ENCODE assay signal across 8 cellular contexts in the genomic region with DNA sequence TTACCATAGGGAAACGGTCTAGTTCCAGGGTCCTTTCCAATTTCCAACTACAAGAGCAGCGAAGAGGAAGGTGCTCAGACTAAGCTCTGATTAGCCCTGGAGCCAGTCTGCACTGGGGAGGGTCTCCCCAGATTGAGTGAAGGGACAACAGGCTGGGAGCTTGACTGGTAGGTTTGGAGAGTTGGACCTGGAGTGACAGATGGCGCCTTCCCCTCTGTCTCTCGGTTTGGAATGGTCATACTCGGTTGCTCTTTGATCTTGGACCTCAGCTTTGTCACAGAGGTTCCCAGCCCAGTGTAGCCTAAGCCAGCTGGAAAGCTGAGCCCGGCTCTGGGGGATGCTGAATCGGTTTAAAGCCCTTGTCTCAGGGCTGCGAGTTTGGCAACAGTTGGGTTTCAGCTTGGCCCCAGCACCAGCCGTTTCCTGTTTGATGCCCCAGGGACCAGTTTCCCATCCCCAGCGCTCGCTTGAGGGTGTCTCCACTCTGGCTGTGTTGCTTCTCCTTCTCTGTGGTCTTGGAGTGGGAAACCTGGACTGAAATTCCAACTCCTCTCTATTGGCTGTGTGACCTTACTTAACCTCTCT. TPM values are rescaled to one million over a fixed set of nuclear protein-coding genes. Genes with fewer than 3 reads are reported as not detected.
A peak's percentile ranks its signal among the peaks of the same experiment; 100 is the strongest.
DNase-seq lines count a peak whose midpoint lies in the region; ATAC-seq, FAIRE-seq and TF ChIP-seq lines count a peak whose summit lies in the region.

No MANE protein-coding gene starts in this region.

- peaks cover 27% of the 10 kb centered on the region for H4K20me1 ChIP-seq in DOHH2 (ENCODE audit: control insufficient read depth, insufficient read depth, low read depth, low read length)

- peaks cover 12% of the 10 kb centered on the region for H3F3A ChIP-seq in DOHH2 (ENCODE audit: control insufficient read depth, insufficient read depth)

- DNase-seq in Kasumi-1 (lab: John Stamatoyannopoulos, UW) (peak; percentile 61 to 77), germinal center (ENCODE audit: low spot score) (peak; percentile 67), omental fat pad (ENCODE audit: low spot score) (no peak), HTR-8/SVneo (ENCODE audit: insufficient read length, low spot score) (no peak), NCI-H2196 (lab: John Stamatoyannopoulos, UW; ENCODE audit: unreplicated experiment) (no peak)
- DNase-seq in activated T-cell treated with anti-CD3 and anti-CD28 coated beads, Interleukin-2, amount 50 U/mL, for 24 hours: peak; percentile 41

- peaks cover 45% of the 10 kb centered on the region for H3K36me3 ChIP-seq in DOHH2 (ENCODE audit: control insufficient read depth, low read length)

- peak overlapping the region; percentile 91 for H3K4me3 Mint-ChIP-seq in activated T-cell treated with anti-CD3 and anti-CD28 coated beads, Interleukin-2, amount 50 U/mL, for 24 hours

- no peaks in the 10 kb centered on the region for H3K27me3 Mint-ChIP-seq in activated T-cell treated with anti-CD3 and anti-CD28 coated beads, Interleukin-2, amount 50 U/mL, for 24 hours

- peaks cover 67% of the 10 kb centered on the region for H3K79me2 ChIP-seq in DOHH2 (ENCODE audit: control insufficient read depth, low read length)

- peak; percentile 8 for ATAC-seq in omental fat pad (ENCODE audit: low FRiP score)
- no peak for ATAC-seq in GM19328 (IDR thresholded peaks at IDR 0.05; ENCODE audit: unreplicated experiment)

- H3K27ac ChIP-seq in DOHH2 (ENCODE audit: low read depth, low read length): peak overlapping the region; percentile 84

- peak overlapping the region; percentile 87 for H3K4me3 ChIP-seq in DOHH2 (ENCODE audit: low read length)

- peak overlapping the region; percentile 78 for H3K4me2 ChIP-seq in DOHH2 (ENCODE audit: low read length)

- H3K9me3 Mint-ChIP-seq in activated T-cell treated with anti-CD3 and anti-CD28 coated beads, Interleukin-2, amount 50 U/mL, for 24 hours: no peaks in the 10 kb centered on the region

- H3K4me1 ChIP-seq in DOHH2 (ENCODE audit: control insufficient read depth, low read length): peaks cover 80% of the 10 kb centered on the region

- H3K27ac Mint-ChIP-seq in activated T-cell treated with anti-CD3 and anti-CD28 coated beads, Interleukin-2, amount 50 U/mL, for 24 hours: peak overlapping the region; percentile 88

- peaks cover 65% of the 10 kb centered on the region for H3K4me1 Mint-ChIP-seq in activated T-cell treated with anti-CD3 and anti-CD28 coated beads, Interleukin-2, amount 50 U/mL, for 24 hours (ENCODE audit: low read depth)

- FAIRE-seq in HTR-8/SVneo (lab: Jason Lieb, UNC): no peak

- no peaks in the 10 kb centered on the region for H3K27me3 ChIP-seq in DOHH2 (ENCODE audit: control insufficient read depth, low read length)

- no peaks in the 10 kb centered on the region for H3K9me3 ChIP-seq in DOHH2 (ENCODE audit: control insufficient read depth, insufficient read depth, low read length)

- no peaks in the 10 kb centered on the region for H3K9me2 ChIP-seq in DOHH2 (replicated peaks; ENCODE audit: control insufficient read depth, low read length)

- no peak for TF ChIP-seq CTCF in DOHH2 (IDR thresholded peaks at IDR 0.05; ENCODE audit: low read depth, low read length, poor library complexity, severe bottlenecking)
- TF ChIP-seq CTCF in omental fat pad (IDR thresholded peaks at IDR 0.05): no peak

- H3K36me3 Mint-ChIP-seq in activated T-cell treated with anti-CD3 and anti-CD28 coated beads, Interleukin-2, amount 50 U/mL, for 24 hours (ENCODE audit: low read depth): peaks cover 18% of the 10 kb centered on the region

RNA-seq across cellular contexts. Expression of gene ULK4, which starts 53.1 kb away (rescaled TPM):
- total RNA-seq in omental fat pad: 10 to 100 TPM; 15.8 to 20.6 (median 16.3) TPM

Comparison
In these comparisons a context has a peak if more than half of its experiments do, and no peak if none do; other contexts are left out.
1. DNase-seq: peak in Kasumi-1 (2 of 2), activated T-cell treated with anti-CD3 and anti-CD28 coated beads, Interleukin-2, amount 50 U/mL, for 24 hours (single experiment) and germinal center (single experiment); none in omental fat pad (single experiment), HTR-8/SVneo (single experiment) and NCI-H2196 (single experiment).